ENCODE assay signal across 8 cellular contexts in the genomic region with DNA sequence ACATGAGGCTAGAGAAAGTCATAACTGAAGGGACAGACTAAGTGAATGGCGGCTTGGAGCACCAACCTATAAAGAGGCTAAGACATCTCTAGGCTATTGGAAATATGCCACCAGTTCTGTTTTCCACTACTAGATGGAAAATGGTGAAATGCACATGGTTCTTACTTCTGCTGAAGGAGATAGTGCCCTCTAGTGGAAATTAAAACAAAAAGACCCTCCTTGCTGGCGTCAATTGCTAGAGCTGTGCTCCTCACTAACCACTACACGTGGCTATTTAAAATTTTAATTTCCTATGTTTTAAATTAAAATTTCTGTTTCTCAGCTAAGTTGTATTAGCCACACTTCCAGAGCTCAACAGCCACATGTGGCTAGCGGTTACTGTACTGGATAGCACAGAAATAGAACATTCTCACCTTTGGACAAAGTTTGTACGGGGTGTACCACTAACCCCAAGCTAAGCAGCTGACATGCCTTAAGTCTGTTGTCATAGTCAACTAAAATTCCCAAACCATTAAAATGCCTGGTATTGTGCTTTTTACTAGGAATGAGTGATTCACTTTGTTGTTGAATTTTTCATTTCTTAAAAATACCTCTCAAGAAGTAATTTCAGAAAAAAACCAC. TPM values are rescaled to one million over a fixed set of nuclear protein-coding genes. Genes with fewer than 3 reads are reported as not detected.
DNase-seq lines count a peak whose midpoint lies in the region; ATAC-seq, FAIRE-seq and TF ChIP-seq lines count a peak whose summit lies in the region.

No MANE protein-coding gene starts in this region.

- H3F3A ChIP-seq in Loucy (ENCODE audit: low read depth), result no peaks in the 10 kb centered on the region

- no peaks in the 10 kb centered on the region for H3K9me2 ChIP-seq in Loucy (replicated peaks; ENCODE audit: low read depth, low read length)

- no peak overlapping the region for H3K27ac ChIP-seq in DND-41 (ENCODE audit: low read length)
- H3K27ac ChIP-seq in pancreas, result no peak overlapping the region

- H3K27me3 ChIP-seq in DND-41 (ENCODE audit: insufficient read depth, low read length, poor library complexity), result peaks cover 10% of the 10 kb centered on the region
- H3K27me3 ChIP-seq in Loucy (ENCODE audit: insufficient read depth, low read length, poor library complexity, severe bottlenecking), result no peaks in the 10 kb centered on the region
- no peaks in the 10 kb centered on the region for H3K27me3 ChIP-seq in pancreas

- no peak for FAIRE-seq in pancreas (lab: Jason Lieb, UNC)

- H3K4me2 ChIP-seq in DND-41 (ENCODE audit: insufficient read depth, low read length) (no peak overlapping the region), Loucy (ENCODE audit: low read depth, low read length, poor library complexity, severe bottlenecking) (no peak overlapping the region)

- peak; percentile 26 for DNase-seq in DND-41
- peak; percentile 25 to 32 for DNase-seq in SHP77 (lab: John Stamatoyannopoulos, UW)
- peak; percentile 58 for DNase-seq in fibroblast of villous mesenchyme (ENCODE audit: low read depth)
- DNase-seq in pancreas, result no peak
- no peak for DNase-seq in ureter (ENCODE audit: low spot score)
- DNase-seq in effector CD8-positive, alpha-beta T cell (lab: John Stamatoyannopoulos, UW), result no peak

- H3K4me1 ChIP-seq in DND-41 (ENCODE audit: insufficient read depth, low read length) (no peaks in the 10 kb centered on the region), Loucy (ENCODE audit: insufficient read depth, low read length, poor library complexity, severe bottlenecking) (no peaks in the 10 kb centered on the region), pancreas (no peaks in the 10 kb centered on the region)

- intact Hi-C loops in pancreas (cut with DNase I), result no loop called here

- H3K36me3 ChIP-seq in DND-41 (ENCODE audit: insufficient read depth, low read length) (no peaks in the 10 kb centered on the region), Loucy (ENCODE audit: insufficient read depth, low read length) (no peaks in the 10 kb centered on the region), pancreas (no peaks in the 10 kb centered on the region)

- H4K20me1 ChIP-seq in DND-41 (ENCODE audit: insufficient read depth, low read length) (no peaks in the 10 kb centered on the region), Loucy (ENCODE audit: insufficient read depth, low read length, poor library complexity, severe bottlenecking) (no peaks in the 10 kb centered on the region)

- H3K9me3 ChIP-seq in DND-41 (ENCODE audit: insufficient read depth, low read length, severe bottlenecking), result no peaks in the 10 kb centered on the region
- no peaks in the 10 kb centered on the region for H3K9me3 ChIP-seq in Loucy (ENCODE audit: insufficient read depth, low read depth, low read length)
- H3K9me3 ChIP-seq in pancreas, result no peaks in the 10 kb centered on the region

- H3K9ac ChIP-seq in DND-41 (ENCODE audit: low read depth, low read length) (no peak overlapping the region), Loucy (ENCODE audit: low read depth, low read length, poor library complexity, severe bottlenecking) (no peak overlapping the region)

- no peaks in the 10 kb centered on the region for H3K79me2 ChIP-seq in DND-41 (ENCODE audit: insufficient read depth, low read length)
- no peaks in the 10 kb centered on the region for H3K79me2 ChIP-seq in Loucy (ENCODE audit: insufficient read depth, low read length)

- WGBS in pancreas, 2 donors, result 79 to 82% methylated on average over 5 of the region's 5 CpGs

- H3K4me3 ChIP-seq in DND-41 (ENCODE audit: low read depth in 1 of 2, low read length in 2 of 2), result no peak overlapping the region
- no peak overlapping the region for H3K4me3 ChIP-seq in Loucy (ENCODE audit: low read length, poor library complexity, severe bottlenecking)
- no peak overlapping the region for H3K4me3 ChIP-seq in fibroblast of villous mesenchyme (ENCODE audit: low read depth, low read length)
- no peak overlapping the region for H3K4me3 ChIP-seq in pancreas

- ATAC-seq in DND-41 (ENCODE audit: insufficient read depth, low read depth) (peak; percentile 89), GM19455 (IDR thresholded peaks at IDR 0.05; ENCODE audit: unreplicated experiment) (peak; percentile 73), pancreas (no peak)

- TF ChIP-seq CTCF in DND-41 (IDR thresholded peaks at IDR 0.05; ENCODE audit: borderline replicate concordance, extremely low read depth, low read length, poor library complexity, severe bottlenecking) (peak; percentile 72), Loucy (conservative IDR thresholded peaks at IDR 0.05; ENCODE audit: low read length) (peak; percentile 75), fibroblast of villous mesenchyme (IDR thresholded peaks at IDR 0.05; ENCODE audit: insufficient read depth, low read depth, low read length) (peak; percentile 53), pancreas (IDR thresholded peaks at IDR 0.05) (no peak)

- H2AFZ ChIP-seq in DND-41 (ENCODE audit: low read depth, low read length) (no peak overlapping the region), Loucy (ENCODE audit: low read length) (no peak overlapping the region)

RNA-seq across cellular contexts. Expression of a gene that starts 34.1 kb away (rescaled TPM):
- total RNA-seq in fibroblast of villous mesenchyme (not detected in 2 replicates), pancreas (under 1 TPM in 1 of 6 donors, not detected in 5; 0.38 TPM), ureter (not detected)
- under 1 TPM in 1 of 2 donors, not detected in 1; 0.12 TPM for polyA plus RNA-seq in pancreas

Comparison
In these comparisons a context has a peak if more than half of its experiments do, and no peak if none do; other contexts are left out.
1. ATAC-seq: peak in DND-41 (single experiment) and GM19455 (single experiment); none in pancreas (0 of 4).
2. DNase-seq: peak in DND-41 (single experiment), SHP77 (2 of 2) and fibroblast of villous mesenchyme (single experiment); none in pancreas (0 of 6), ureter (single experiment) and effector CD8-positive, alpha-beta T cell (single experiment).
3. CTCF ChIP-seq: peak in DND-41 (single experiment), Loucy (single experiment) and fibroblast of villous mesenchyme (single experiment); none in pancreas (0 of 4).